Comparison of ENCODE assay signal across 11 cellular contexts in the genomic region with DNA sequence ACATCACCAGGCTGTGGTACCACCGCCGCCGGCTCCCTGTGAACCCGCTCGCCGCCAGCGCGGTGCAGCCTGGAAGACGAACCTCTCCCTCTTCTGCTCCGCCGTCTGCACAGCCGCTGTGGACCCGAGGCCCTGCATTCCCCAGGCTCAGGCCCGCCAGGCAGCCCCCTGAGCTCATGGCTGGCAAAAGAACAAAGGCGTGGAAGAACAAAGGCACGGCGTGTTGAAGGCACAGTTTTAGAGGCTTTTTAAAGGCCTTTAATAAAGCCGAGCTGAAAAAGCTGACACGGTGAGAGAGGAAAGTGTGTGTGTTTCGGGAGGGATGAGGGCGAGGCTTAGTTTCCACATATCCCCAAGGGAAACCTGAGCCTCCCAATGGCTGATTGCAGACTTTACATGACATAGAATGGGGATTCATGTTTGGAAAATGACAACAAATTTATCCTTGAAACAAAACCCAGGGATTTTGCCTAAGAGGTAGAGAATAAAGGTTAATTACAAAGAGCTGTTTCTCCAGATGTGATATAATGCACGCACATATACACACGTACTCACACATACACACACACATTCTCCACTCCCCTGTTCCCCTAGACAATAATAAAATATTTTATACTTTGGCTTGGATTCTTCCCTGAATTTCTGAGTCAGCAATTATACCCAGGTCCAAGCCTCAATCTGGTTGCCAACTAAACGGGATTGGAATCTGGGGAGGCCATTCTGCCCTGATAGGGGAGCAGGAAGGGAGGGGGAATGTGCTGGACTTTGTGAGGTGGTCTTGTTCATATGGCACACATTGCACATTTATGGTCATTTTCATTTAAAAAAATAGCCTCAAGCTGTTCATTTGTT. TPM values are rescaled to one million over a fixed set of nuclear protein-coding genes. Genes with fewer than 3 reads are reported as not detected.
DNase-seq lines count a peak whose midpoint lies in the region; ATAC-seq and TF ChIP-seq lines count a peak whose summit lies in the region.
"Had no signal": no experiment of that assay in that cellular context is flagged by ENCODE, and none has a peak within 500 bp of the region (broad histone marks: within the 10 kb centered on the region; RNA-seq: fewer than 3 reads in every experiment).

No MANE protein-coding gene starts in this region.

- no peak overlapping the region for H3K14ac ChIP-seq in neuronal stem cell (ENCODE audit: low read length)

- peak overlapping the region; percentile 34 for H3K27ac ChIP-seq in fibroblast of lung (ENCODE audit: insufficient read depth, low read length)
- H3K27ac ChIP-seq in neuronal stem cell (replicated peaks; ENCODE audit: low read length): no peak overlapping the region

- no peak overlapping the region for H2AFZ ChIP-seq in fibroblast of lung (ENCODE audit: low read length)
- H2AFZ ChIP-seq in neuronal stem cell (ENCODE audit: low read length): peak overlapping the region; percentile 97

- H3K79me1 ChIP-seq in neuronal stem cell (ENCODE audit: low read depth, low read length): no peaks in the 10 kb centered on the region

- no peaks in the 10 kb centered on the region for H4K20me1 ChIP-seq in fibroblast of lung (ENCODE audit: control insufficient read depth, extremely low read depth, insufficient read depth, low read length)

- no peak overlapping the region for H4K91ac ChIP-seq in neuronal stem cell (ENCODE audit: low read depth, low read length, poor library complexity)

- H3K27me3 ChIP-seq in fibroblast of lung (ENCODE audit: control insufficient read depth, insufficient read depth, low read length): no peaks in the 10 kb centered on the region
- H3K27me3 ChIP-seq in neuronal stem cell (ENCODE audit: control insufficient read depth in 3 of 3, insufficient read depth in 3 of 3, low read depth in 1 of 3, low read length in 3 of 3): peaks cover 0 to 14% (median 0%) of the 10 kb centered on the region in 3 experiments

- peak overlapping the region; percentile 63 for H3K18ac ChIP-seq in neuronal stem cell (ENCODE audit: low read length)

- no peak overlapping the region for H2BK120ac ChIP-seq in neuronal stem cell (ENCODE audit: low read depth, low read length)

- H3K79me2 ChIP-seq in fibroblast of lung (ENCODE audit: control insufficient read depth, insufficient read depth, low read length): peaks cover 19% of the 10 kb centered on the region

- peak; percentile 48 for DNase-seq in Daoy (ENCODE audit: low read depth)
- peak; percentile 39 for DNase-seq in RPMI7951 (ENCODE audit: low read depth)
- DNase-seq in fibroblast of lung (ENCODE audit: low read depth in 2 of 2): peak; percentile 66 to 77
- DNase-seq in neuronal stem cell (ENCODE audit: low spot score): peak; percentile 67
- DNase-seq in NCI-H1092 treated with DMSO at 0.1 percent for 48 hours (lab: John Stamatoyannopoulos, UW): no peak
- DNase-seq in stimulated activated naive CD4-positive, alpha-beta T cell treated with Interleukin-2 at 50 U/mL for 16 hours (lab: John Stamatoyannopoulos, UW): no peak
- no peak for DNase-seq in activated effector memory CD4-positive, alpha-beta T cell treated with Interleukin-2 at 50 U/mL for 16 hours
- DNase-seq: aorta; CD4-positive, alpha-beta memory T cell; stimulated activated CD4-positive, alpha-beta T cell treated with anti-CD3 and anti-CD28 coated beads, Interleukin-4, amount 100 ng/mL, for 4 hours had no signal

- H3K36me3 ChIP-seq in fibroblast of lung (ENCODE audit: control insufficient read depth, insufficient read depth, low read length) (peaks cover 4% of the 10 kb centered on the region), neuronal stem cell (replicated peaks in 1 of 2; ENCODE audit: control insufficient read depth in 2 of 2, insufficient read depth in 2 of 2, low read length in 2 of 2) (no peaks in the 10 kb centered on the region)

- ATAC-seq in GM19397 (IDR thresholded peaks at IDR 0.05; ENCODE audit: unreplicated experiment): no peak

- H3K23ac ChIP-seq in neuronal stem cell (ENCODE audit: low read depth, low read length, poor library complexity): no peak overlapping the region

- WGBS in neuronal stem cell (ENCODE audit: extremely low coverage in 2 of 2, insufficient read length in 2 of 2, insufficient replicate concordance in 1 of 2), 2 donors: no CpG with 5 or more reads among the region's 24 CpGs

- no peak overlapping the region for H2AK5ac ChIP-seq in neuronal stem cell (ENCODE audit: low read depth, low read length)

- no peak overlapping the region for H2BK15ac ChIP-seq in neuronal stem cell (ENCODE audit: low read length)

- H3K4me1 ChIP-seq in fibroblast of lung (ENCODE audit: control insufficient read depth, extremely low read depth, insufficient read depth, low read length) (peaks cover 6% of the 10 kb centered on the region), neuronal stem cell (ENCODE audit: control insufficient read depth in 2 of 2, insufficient read depth in 1 of 2, low read depth in 1 of 2, low read length in 2 of 2) (peaks cover 0 to 10% of the 10 kb centered on the region in 2 donors)

- no peak overlapping the region for H3K4ac ChIP-seq in neuronal stem cell (ENCODE audit: low read length)

- H3K9me3 ChIP-seq in fibroblast of lung (ENCODE audit: control insufficient read depth, insufficient read depth, low read depth, low read length) (no peaks in the 10 kb centered on the region), neuronal stem cell (replicated peaks in 1 of 2; ENCODE audit: control insufficient read depth in 2 of 2, insufficient read depth in 1 of 2, low read depth in 1 of 2, low read length in 2 of 2) (no peaks in the 10 kb centered on the region)

- H2BK5ac ChIP-seq in neuronal stem cell (ENCODE audit: low read length): no peak overlapping the region

- H3K4me3 ChIP-seq in fibroblast of lung (replicated peaks in 1 of 4; ENCODE audit: control extremely low read depth in 1 of 4, insufficient read depth in 1 of 4, low read depth in 3 of 4, low read length in 4 of 4): no peak overlapping the region
- H3K4me3 ChIP-seq in neuronal stem cell (ENCODE audit: low read length in 2 of 2): peak overlapping the region in 1 of 2 donors; percentile 35

- no peak overlapping the region for H4K8ac ChIP-seq in neuronal stem cell (ENCODE audit: low read depth, low read length)

- H2BK12ac ChIP-seq in neuronal stem cell (ENCODE audit: low read length): no peak overlapping the region

- no peak overlapping the region for H3K4me2 ChIP-seq in fibroblast of lung (ENCODE audit: extremely low read depth, insufficient read depth, low read length)
- peak overlapping the region; percentile 3 for H3K4me2 ChIP-seq in neuronal stem cell (ENCODE audit: insufficient read depth, low read length, poor library complexity, severe bottlenecking)

- H3K9ac ChIP-seq in fibroblast of lung (ENCODE audit: insufficient read depth, low read length) (no peak overlapping the region), neuronal stem cell (ENCODE audit: low read depth, low read length, poor library complexity) (no peak overlapping the region)

- no peak for TF ChIP-seq CTCF in fibroblast of lung (conservative IDR thresholded peaks at IDR 0.05 in 1 of 2, IDR thresholded peaks at IDR 0.05 in 1 of 2; ENCODE audit: low read depth in 1 of 2, low read length in 2 of 2)

RNA-seq across cellular contexts. Expression of a gene that starts 39.7 kb away (rescaled TPM):
- 0.69 and 4.6 TPM in 2 replicates for total RNA-seq in Daoy (2014; rRNA removed; shearing (Covaris generic))
- 9.3 and 10.8 TPM in 2 replicates for total RNA-seq in RPMI7951 (2014; rRNA removed; shearing (Covaris generic))
- 2.6 and 12.4 TPM in 2 replicates for total RNA-seq in fibroblast of lung
- polyA plus RNA-seq in fibroblast of lung: 4.3 and 10.4 TPM in 2 replicates
- 2.1 and 6.5 TPM in 2 replicates for polyA plus RNA-seq in fibroblast of lung (2012)
- polyA minus RNA-seq in fibroblast of lung (ENCODE audit: low replicate concordance): 1.1 and 2.4 TPM in 2 replicates
- 0.20 TPM for polyA plus RNA-seq in neuronal stem cell (2013, experiment 1 of 2)
- polyA plus RNA-seq in neuronal stem cell (2013, experiment 2 of 2): 0.07 TPM
- polyA plus RNA-seq: CD4-positive, alpha-beta memory T cell had no signal

RNA-seq across cellular contexts. Expression of a gene that starts 47.9 kb away (rescaled TPM):
- 0.74 and 2.0 TPM in 2 replicates for total RNA-seq in Daoy (2014; rRNA removed; shearing (Covaris generic))
- 0.36 and 0.59 TPM in 2 replicates for total RNA-seq in RPMI7951 (2014; rRNA removed; shearing (Covaris generic))
- total RNA-seq in fibroblast of lung: under 0.01 and 0.50 TPM in 2 replicates
- polyA plus RNA-seq in fibroblast of lung: 0.08 and 0.84 TPM in 2 replicates
- polyA plus RNA-seq in fibroblast of lung (2012): 0.36 TPM in 1 of 2 replicates, not detected in the other
- 0.59 TPM in 1 of 2 replicates, not detected in the other for polyA minus RNA-seq in fibroblast of lung (ENCODE audit: low replicate concordance)
- 0.14 TPM for polyA plus RNA-seq in neuronal stem cell (2013, experiment 1 of 2)
- polyA plus RNA-seq in neuronal stem cell (2013, experiment 2 of 2): 0.14 TPM
- total RNA-seq: CD4-positive, alpha-beta memory T cell had no signal
- polyA plus RNA-seq: aorta had no signal

Comparison
In these comparisons a context has a peak if more than half of its experiments do, and no peak if none do; other contexts are left out.
1. DNase-seq: peak in Daoy (single experiment), RPMI7951 (single experiment), fibroblast of lung (2 of 2) and neuronal stem cell (single experiment); none in NCI-H1092 treated with DMSO at 0.1 percent for 48 hours (single experiment), stimulated activated naive CD4-positive, alpha-beta T cell treated with Interleukin-2 at 50 U/mL for 16 hours (single experiment) and activated effector memory CD4-positive, alpha-beta T cell treated with Interleukin-2 at 50 U/mL for 16 hours (single experiment).